Comparison of ENCODE assay signal across 10 cellular contexts in the genomic region with DNA sequence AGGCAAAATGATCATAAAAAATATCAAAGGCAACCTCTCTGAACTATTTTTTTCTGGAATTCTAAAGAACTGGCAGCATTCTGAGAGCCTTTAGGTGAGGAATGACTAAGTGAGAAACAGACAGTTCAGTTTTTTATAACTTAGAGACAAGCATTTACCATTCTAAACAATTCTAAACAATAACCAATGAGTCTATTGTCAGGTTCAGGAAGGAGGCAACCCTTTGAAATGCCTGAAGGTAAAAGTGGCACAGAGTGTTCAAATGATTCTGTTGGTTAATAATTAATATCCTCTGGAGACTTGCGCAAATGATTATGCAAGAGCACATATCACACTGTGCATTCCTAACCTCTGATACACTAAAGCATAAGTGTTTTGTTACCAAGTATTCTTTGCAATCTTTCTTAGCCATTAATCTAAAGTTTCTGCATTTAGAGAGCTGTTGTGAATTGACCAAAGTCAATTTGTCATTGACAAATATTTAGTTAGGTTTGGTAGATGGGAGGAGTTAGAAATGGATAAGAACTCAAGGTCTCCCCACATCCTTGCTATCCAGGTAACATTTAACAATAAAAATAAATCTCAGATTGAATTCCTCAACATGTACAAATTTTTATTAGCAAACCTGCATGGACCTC. TPM values are rescaled to one million over a fixed set of nuclear protein-coding genes. Genes with fewer than 3 reads are reported as not detected.
DNase-seq lines count a peak whose midpoint lies in the region; ATAC-seq and TF ChIP-seq lines count a peak whose summit lies in the region.
"Had no signal": no experiment of that assay in that cellular context is flagged by ENCODE, and none has a peak within 500 bp of the region (broad histone marks: within the 10 kb centered on the region; RNA-seq: fewer than 3 reads in every experiment).

No MANE protein-coding gene starts in this region.

- TF ChIP-seq CTCF in mammary epithelial cell (conservative IDR thresholded peaks at IDR 0.05 in 1 of 2, IDR thresholded peaks at IDR 0.05 in 1 of 2; ENCODE audit: extremely low read depth in 1 of 2, insufficient read depth in 1 of 2, low read depth in 1 of 2, low read length in 2 of 2): no peak
- TF ChIP-seq CTCF in left lung (IDR thresholded peaks at IDR 0.05): no peak

- H3K79me2 ChIP-seq in mammary epithelial cell (ENCODE audit: insufficient read depth, low read length): no peaks in the 10 kb centered on the region

- H3K9me3 ChIP-seq in mammary epithelial cell (replicated peaks; ENCODE audit: insufficient read depth, low read length) (no peaks in the 10 kb centered on the region), left lung (no peaks in the 10 kb centered on the region)

- H2AFZ ChIP-seq in mammary epithelial cell (ENCODE audit: low read depth, low read length): no peak overlapping the region

- WGBS in mammary epithelial cell (ENCODE audit: low coverage, missing lambda C conversion rate): 0% methylated on average over 1 of the region's 1 CpG

- no peaks in the 10 kb centered on the region for H4K20me1 ChIP-seq in mammary epithelial cell (ENCODE audit: insufficient read depth, low read length)

- H3K27ac ChIP-seq in mammary epithelial cell (ENCODE audit: insufficient read depth, low read depth, low read length): peak overlapping the region; percentile 100
- H3K27ac ChIP-seq in left lung: peak overlapping the region; percentile 51 to 75
- H3K27ac ChIP-seq: C4-2B had no signal

- CTCF ChIA-PET in mammary epithelial cell (lab: Charles Lee; ENCODE audit: low non-redundant PET): no interaction called here

- H3K4me3 ChIP-seq in mammary epithelial cell (replicated peaks in 1 of 3; ENCODE audit: insufficient read depth in 1 of 3, low read depth in 2 of 3, low read length in 3 of 3) (no peak overlapping the region), left lung (no peak overlapping the region)

- H3K4me1 ChIP-seq in mammary epithelial cell (ENCODE audit: insufficient read depth, low read length): peaks cover 35% of the 10 kb centered on the region
- peaks cover 0 to 32% of the 10 kb centered on the region in 2 donors for H3K4me1 ChIP-seq in left lung

- in situ Hi-C loops in mammary epithelial cell (cut with MboI; ENCODE audit: low sequenced_read_pairs in 2 of 2): no loop called here

- H3K4me2 ChIP-seq in mammary epithelial cell (ENCODE audit: insufficient read depth, low read depth, low read length): peak overlapping the region; percentile 58

- ATAC-seq in Right ventricle myocardium inferior: peak; percentile 95
- ATAC-seq in left lung: peak; percentile 91
- no peak for ATAC-seq in GM19023 (IDR thresholded peaks at IDR 0.05; ENCODE audit: unreplicated experiment)
- no peak for ATAC-seq in GM19351 (IDR thresholded peaks at IDR 0.05; ENCODE audit: unreplicated experiment)

- no peaks in the 10 kb centered on the region for H3K27me3 ChIP-seq in mammary epithelial cell (ENCODE audit: insufficient read depth, low read length)
- no peaks in the 10 kb centered on the region for H3K27me3 ChIP-seq in left lung

- intact Hi-C loops in Right ventricle myocardium inferior (cut with DNase I): loop anchor here (2.0 to 5.0 kb wide), 2 partner anchors 65 to 78 kb away; no protein-coding TSS in a partner anchor
- intact Hi-C loops in cardiac septum (cut with DNase I): no loop called here
- intact Hi-C loops in mammary epithelial cell (cut with micrococcal nuclease): loop anchor here (1.0 kb wide), 1 partner anchor 58 kb away; no protein-coding TSS in a partner anchor
- intact Hi-C loops in left lung (cut with DNase I): no loop called here
- intact Hi-C loops in posterior cingulate gyrus (cut with DNase I): no loop called here

- DNase-seq in Right ventricle myocardium inferior (ENCODE audit: missing footprints): no peak
- no peak for DNase-seq in cardiac septum (ENCODE audit: low spot score)
- DNase-seq in mammary epithelial cell: peak; percentile 97
- DNase-seq in left lung: no peak
- DNase-seq in posterior cingulate gyrus: no peak
- DNase-seq in NCI-H2171 (lab: John Stamatoyannopoulos, UW): no peak
- DNase-seq: KG1 had no signal

- dilution Hi-C loops in mammary epithelial cell (cut with HindIII; ENCODE audit: low sequenced_read_pairs): loop anchor here (5.0 kb wide), 1 partner anchor 85 kb away; no protein-coding TSS in a partner anchor

- H3K9ac ChIP-seq in mammary epithelial cell (ENCODE audit: insufficient read depth, low read length): peak overlapping the region; percentile 76

- BruUV-seq in mammary epithelial cell (replicated peaks; lab: Mats Ljungman, UMichigan): no TSS peak

- H3K36me3 ChIP-seq in mammary epithelial cell (ENCODE audit: insufficient read depth, low read length) (no peaks in the 10 kb centered on the region), left lung (no peaks in the 10 kb centered on the region)

RNA-seq across cellular contexts. Expression of gene TGFBR2, which starts 9.2 kb away (rescaled TPM):
- total RNA-seq in Right ventricle myocardium inferior: 186 TPM
- total RNA-seq in cardiac septum: 66.7 TPM
- total RNA-seq in mammary epithelial cell: 100 to 1,000 TPM; 149 to 179 TPM
- 289 TPM for polyA plus RNA-seq in mammary epithelial cell
- 320 TPM for polyA minus RNA-seq in mammary epithelial cell
- total RNA-seq in left lung: 100 to 1,000 TPM; 240 to 269 TPM

Comparison
In these comparisons a context has a peak if more than half of its experiments do, and no peak if none do; other contexts are left out.
1. intact Hi-C loops: an anchor here in Right ventricle myocardium inferior (2.0 to 5.0 kb wide) and mammary epithelial cell (1.0 kb wide); none called in cardiac septum, left lung and posterior cingulate gyrus.
2. ATAC-seq: peak in Right ventricle myocardium inferior (single experiment) and left lung (single experiment); none in GM19023 (single experiment) and GM19351 (single experiment).